ENCODE assay signal across 2 cellular contexts in genomic region chr15:57821826-57822225, GRCh38.
TF ChIP-seq lines count a peak whose summit lies in the region.

No MANE protein-coding gene starts in this region.

TF ChIP-seq in A549, 52 proteins besides CTCF, POLR2A, EP300 and RAD21 (continued from another document):
- TF ChIP-seq E2F6 (IDR thresholded peaks at IDR 0.05; ENCODE audit: borderline replicate concordance, low read depth): no peak
- TF ChIP-seq, protein P1, sequence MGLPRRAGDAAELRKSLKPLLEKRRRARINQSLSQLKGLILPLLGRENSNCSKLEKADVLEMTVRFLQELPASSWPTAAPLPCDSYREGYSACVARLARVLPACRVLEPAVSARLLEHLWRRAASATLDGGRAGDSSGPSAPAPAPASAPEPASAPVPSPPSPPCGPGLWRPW (IDR thresholded peaks at IDR 0.05): no peak

TF ChIP-seq in GM23338, 12 proteins besides CTCF, POLR2A, EP300 and RAD21 (continued from another document):
- TF ChIP-seq, protein P2, sequence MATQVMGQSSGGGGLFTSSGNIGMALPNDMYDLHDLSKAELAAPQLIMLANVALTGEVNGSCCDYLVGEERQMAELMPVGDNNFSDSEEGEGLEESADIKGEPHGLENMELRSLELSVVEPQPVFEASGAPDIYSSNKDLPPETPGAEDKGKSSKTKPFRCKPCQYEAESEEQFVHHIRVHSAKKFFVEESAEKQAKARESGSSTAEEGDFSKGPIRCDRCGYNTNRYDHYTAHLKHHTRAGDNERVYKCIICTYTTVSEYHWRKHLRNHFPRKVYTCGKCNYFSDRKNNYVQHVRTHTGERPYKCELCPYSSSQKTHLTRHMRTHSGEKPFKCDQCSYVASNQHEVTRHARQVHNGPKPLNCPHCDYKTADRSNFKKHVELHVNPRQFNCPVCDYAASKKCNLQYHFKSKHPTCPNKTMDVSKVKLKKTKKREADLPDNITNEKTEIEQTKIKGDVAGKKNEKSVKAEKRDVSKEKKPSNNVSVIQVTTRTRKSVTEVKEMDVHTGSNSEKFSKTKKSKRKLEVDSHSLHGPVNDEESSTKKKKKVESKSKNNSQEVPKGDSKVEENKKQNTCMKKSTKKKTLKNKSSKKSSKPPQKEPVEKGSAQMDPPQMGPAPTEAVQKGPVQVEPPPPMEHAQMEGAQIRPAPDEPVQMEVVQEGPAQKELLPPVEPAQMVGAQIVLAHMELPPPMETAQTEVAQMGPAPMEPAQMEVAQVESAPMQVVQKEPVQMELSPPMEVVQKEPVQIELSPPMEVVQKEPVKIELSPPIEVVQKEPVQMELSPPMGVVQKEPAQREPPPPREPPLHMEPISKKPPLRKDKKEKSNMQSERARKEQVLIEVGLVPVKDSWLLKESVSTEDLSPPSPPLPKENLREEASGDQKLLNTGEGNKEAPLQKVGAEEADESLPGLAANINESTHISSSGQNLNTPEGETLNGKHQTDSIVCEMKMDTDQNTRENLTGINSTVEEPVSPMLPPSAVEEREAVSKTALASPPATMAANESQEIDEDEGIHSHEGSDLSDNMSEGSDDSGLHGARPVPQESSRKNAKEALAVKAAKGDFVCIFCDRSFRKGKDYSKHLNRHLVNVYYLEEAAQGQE (IDR thresholded peaks at IDR 0.05; ENCODE audit: unreplicated experiment): no peak
- no peak for TF ChIP-seq NANOG (IDR thresholded peaks at IDR 0.05; ENCODE audit: borderline replicate concordance)
- no peak for TF ChIP-seq JUNB (IDR thresholded peaks at IDR 0.05; ENCODE audit: unreplicated experiment)
- TF ChIP-seq EZH2 (IDR thresholded peaks at IDR 0.05; ENCODE audit: low read depth, unreplicated experiment): no peak
- no peak for TF ChIP-seq EZH2phosphoT487 (IDR thresholded peaks at IDR 0.05; ENCODE audit: unreplicated experiment)
- TF ChIP-seq ZNF114 (CRISPR knock-in tag; IDR thresholded peaks at IDR 0.05): no peak
- TF ChIP-seq CREB1 (CRISPR knock-in tag; IDR thresholded peaks at IDR 0.05; ENCODE audit: low read depth): no peak
- TF ChIP-seq STAT1 (IDR thresholded peaks at IDR 0.05; ENCODE audit: unreplicated experiment): no peak
- TF ChIP-seq ZNF462 (CRISPR knock-in tag; IDR thresholded peaks at IDR 0.05): no peak
